Comparison of ENCODE assay signal across 9 cellular contexts in the genomic region with DNA sequence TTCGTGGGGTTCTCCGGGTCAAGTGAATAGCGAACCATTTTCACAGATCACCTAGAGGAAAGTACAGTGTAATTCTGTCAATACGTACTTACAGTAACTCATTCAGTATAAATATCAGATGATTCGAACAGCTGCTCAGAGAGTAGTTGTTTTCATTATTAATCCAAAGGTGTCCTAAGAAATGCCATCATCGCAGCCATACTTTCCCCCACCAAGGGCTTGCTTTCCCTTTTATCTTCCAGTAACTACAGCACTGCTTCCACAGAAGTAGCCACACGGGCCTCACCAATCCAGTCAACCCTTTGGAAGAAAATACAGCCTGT. TPM values are rescaled to one million over a fixed set of nuclear protein-coding genes. Genes with fewer than 3 reads are reported as not detected.
A peak's percentile ranks its signal among the peaks of the same experiment; 100 is the strongest.
DNase-seq lines count a peak whose midpoint lies in the region; ATAC-seq and TF ChIP-seq lines count a peak whose summit lies in the region.
"Had no signal": no experiment of that assay in that cellular context is flagged by ENCODE, and none has a peak within 500 bp of the region (broad histone marks: within the 10 kb centered on the region; RNA-seq: fewer than 3 reads in every experiment).

No MANE protein-coding gene starts in this region.

- H3K9me3 Mint-ChIP-seq in activated CD4-positive, alpha-beta T cell treated with anti-CD3 and anti-CD28 coated beads, Interleukin-2, amount 10 ng/mL, durations not matched to agents 24 days and 14 days: no peaks in the 10 kb centered on the region

- ATAC-seq in GM19328 (IDR thresholded peaks at IDR 0.05; ENCODE audit: unreplicated experiment) (no peak), GM18520 (IDR thresholded peaks at IDR 0.05; ENCODE audit: unreplicated experiment) (no peak)

- no peaks in the 10 kb centered on the region for H3K27me3 ChIP-seq in adipocyte (replicated peaks; ENCODE audit: control insufficient read depth, insufficient read depth, low read length)
- H3K27me3 ChIP-seq in liver (ENCODE audit: control insufficient read depth in 4 of 4, insufficient read depth in 4 of 4, low read length in 3 of 4): no peaks in the 10 kb centered on the region
- no peaks in the 10 kb centered on the region for H3K27me3 ChIP-seq in thymus (ENCODE audit: control insufficient read depth, insufficient read depth)

- peaks cover 38% of the 10 kb centered on the region for H3K4me1 Mint-ChIP-seq in activated CD4-positive, alpha-beta T cell treated with anti-CD3 and anti-CD28 coated beads, Interleukin-2, amount 10 ng/mL, durations not matched to agents 24 days and 14 days

- H3K9me3 ChIP-seq in adipocyte (ENCODE audit: control insufficient read depth, low read length): no peaks in the 10 kb centered on the region
- H3K9me3 ChIP-seq in liver (ENCODE audit: control insufficient read depth in 4 of 4, low read length in 3 of 4): no peaks in the 10 kb centered on the region
- H3K9me3 ChIP-seq in thymus (ENCODE audit: control insufficient read depth): no peaks in the 10 kb centered on the region

- peaks cover 42% of the 10 kb centered on the region for H3K36me3 ChIP-seq in adipocyte (ENCODE audit: control insufficient read depth, insufficient read depth, low read length, severe bottlenecking)
- peaks cover 4 to 29% (median 25%) of the 10 kb centered on the region in 4 donors for H3K36me3 ChIP-seq in liver (ENCODE audit: control insufficient read depth in 4 of 4, insufficient read depth in 3 of 4, low read depth in 1 of 4, low read length in 3 of 4)
- peaks cover 12% of the 10 kb centered on the region for H3K36me3 ChIP-seq in thymus (ENCODE audit: control insufficient read depth, insufficient read depth)

- H3K4me3 ChIP-seq in adipocyte (ENCODE audit: low read length): peak overlapping the region; percentile 97
- peak overlapping the region; percentile 84 to 100 (median 90) for H3K4me3 ChIP-seq in liver (ENCODE audit: low read depth in 1 of 3, low read length in 3 of 3)
- H3K4me3 ChIP-seq in thymus (ENCODE audit: low read length): peak overlapping the region; percentile 86

- H3K9ac ChIP-seq in adipocyte (ENCODE audit: low read length) (peak overlapping the region; percentile 95), liver (ENCODE audit: low read depth in 1 of 2, low read length in 2 of 2) (peak overlapping the region; percentile 93 to 98)

- WGBS in liver: 32% methylated on average over 7 of the region's 7 CpGs
- WGBS in thymus: 44% methylated on average over 7 of the region's 7 CpGs

- no peak for DNase-seq in activated CD4-positive, alpha-beta T cell treated with anti-CD3 and anti-CD28 coated beads, Interleukin-2, amount 10 ng/mL, durations not matched to agents 24 days and 14 days
- no peak for DNase-seq in activated CD4-positive, alpha-beta T cell treated with anti-CD3 and anti-CD28 coated beads, Interleukin-2, amount 50 U/mL, for 48 hours
- no peak for DNase-seq in adipocyte (ENCODE audit: low read depth)
- DNase-seq in MV-4-11 (lab: John Stamatoyannopoulos, UW): no peak
- DNase-seq: NCI-H524 treated with DMSO at 0.1 percent for 48 hours had no signal

- peaks cover 3% of the 10 kb centered on the region for H3K27me3 Mint-ChIP-seq in activated CD4-positive, alpha-beta T cell treated with anti-CD3 and anti-CD28 coated beads, Interleukin-2, amount 10 ng/mL, durations not matched to agents 24 days and 14 days

- H3K4me1 ChIP-seq in adipocyte (ENCODE audit: control insufficient read depth, insufficient read depth, low read length) (peaks cover 33% of the 10 kb centered on the region), liver (ENCODE audit: control insufficient read depth in 4 of 4, insufficient read depth in 4 of 4, low read length in 3 of 4) (peaks cover 0 to 20% (median 15%) of the 10 kb centered on the region in 4 donors), thymus (ENCODE audit: control insufficient read depth, insufficient read depth, low read length) (peaks cover 10% of the 10 kb centered on the region)

- H3K36me3 Mint-ChIP-seq in activated CD4-positive, alpha-beta T cell treated with anti-CD3 and anti-CD28 coated beads, Interleukin-2, amount 10 ng/mL, durations not matched to agents 24 days and 14 days (ENCODE audit: low read depth): peaks cover 56% of the 10 kb centered on the region

- TF ChIP-seq CTCF in liver (IDR thresholded peaks at IDR 0.05; ENCODE audit: low read depth, low read length, missing input control): no peak

- intact Hi-C loops in activated CD4-positive, alpha-beta T cell treated with anti-CD3 and anti-CD28 coated beads, Interleukin-2, amount 10 ng/mL, durations not matched to agents 24 days and 14 days (cut with micrococcal nuclease): loop anchor here (5.0 kb wide), 1 partner anchor 886 kb away; a partner anchor contains a TSS

- H3K27ac ChIP-seq in liver (ENCODE audit: low read depth in 1 of 2, low read length in 2 of 2) (peak overlapping the region; percentile 82 to 93), thymus (ENCODE audit: low read depth) (peak overlapping the region; percentile 83)

- peak overlapping the region; percentile 99 for H3K4me3 Mint-ChIP-seq in activated CD4-positive, alpha-beta T cell treated with anti-CD3 and anti-CD28 coated beads, Interleukin-2, amount 10 ng/mL, durations not matched to agents 24 days and 14 days

- H3K27ac Mint-ChIP-seq in activated CD4-positive, alpha-beta T cell treated with anti-CD3 and anti-CD28 coated beads, Interleukin-2, amount 10 ng/mL, durations not matched to agents 24 days and 14 days: peak overlapping the region; percentile 100

- TF ChIP-seq RAD21 in liver (IDR thresholded peaks at IDR 0.05): no peak

TF ChIP-seq in liver, 16 proteins besides CTCF, POLR2A, EP300 and RAD21:
- TF ChIP-seq TAF1 (conservative IDR thresholded peaks at IDR 0.05) (no peak), FOXA1 (IDR thresholded peaks at IDR 0.05) (no peak)

RNA-seq across cellular contexts. Expression of a gene that starts 0.8 kb away (rescaled TPM):
- 2,202 and 2,205 TPM in 2 replicates for total RNA-seq in activated CD4-positive, alpha-beta T cell treated with anti-CD3 and anti-CD28 coated beads, Interleukin-2, amount 10 ng/mL, durations not matched to agents 24 days and 14 days
- total RNA-seq in liver: 1,000 to 10,000 TPM in 1 of 2 donors, 100 to 1,000 TPM in 1; 407 to 1,066 TPM
- polyA plus RNA-seq in liver: 100 to 1,000 TPM; 362 to 723 TPM
- 3,762 TPM for polyA plus RNA-seq in thymus

RNA-seq across cellular contexts. Expression of a gene that starts 4.5 kb away (rescaled TPM):
- 20.4 and 26.1 TPM in 2 replicates for total RNA-seq in activated CD4-positive, alpha-beta T cell treated with anti-CD3 and anti-CD28 coated beads, Interleukin-2, amount 10 ng/mL, durations not matched to agents 24 days and 14 days
- 10 to 100 TPM; 12.4 to 14.5 TPM for total RNA-seq in liver
- polyA plus RNA-seq in liver (10 to 100 TPM; 45.1 to 63.2 TPM), thymus (95.3 TPM)

RNA-seq across cellular contexts. Expression of a gene that starts 31.1 kb away (rescaled TPM):
- total RNA-seq in activated CD4-positive, alpha-beta T cell treated with anti-CD3 and anti-CD28 coated beads, Interleukin-2, amount 10 ng/mL, durations not matched to agents 24 days and 14 days: 62.1 and 64.5 TPM in 2 replicates
- total RNA-seq in liver: 10 to 100 TPM; 18.3 to 21.1 TPM
- polyA plus RNA-seq in liver (10 to 100 TPM; 11.3 to 13.3 TPM), thymus (19.6 TPM)
